ENCODE assay signal across 8 cellular contexts in genomic region chr4:163167333-163167626, GRCh38. TPM values are rescaled to one million over a fixed set of nuclear protein-coding genes. Genes with fewer than 3 reads are reported as not detected.
A peak's percentile ranks its signal among the peaks of the same experiment; 100 is the strongest.
DNase-seq lines count a peak whose midpoint lies in the region; ATAC-seq and TF ChIP-seq lines count a peak whose summit lies in the region.

No MANE protein-coding gene starts in this region.

- CTCF ChIA-PET in HEK293 (lab: Yijun Ruan, JAX) = no interaction called here
- CTCF ChIA-PET in activated CD8-positive, alpha-beta T cell treated with anti-CD3 and anti-CD28 coated beads for 36 hours (lab: Charles Lee) = no interaction called here

- ATAC-seq in activated CD8-positive, alpha-beta T cell treated with anti-CD3 and anti-CD28 coated beads for 36 hours = no peak
- no peak for ATAC-seq in GM21447 (IDR thresholded peaks at IDR 0.05; ENCODE audit: unreplicated experiment)

- WGBS in hepatocyte (ENCODE audit: low lambda C conversion rate, missing lambda C conversion rate) = 77% methylated on average over 5 of the region's 5 CpGs
- 75% methylated on average over 5 of the region's 5 CpGs for WGBS in smooth muscle cell (ENCODE audit: low lambda C conversion rate)

- peak overlapping the region; percentile 98 for H2AFZ ChIP-seq in hepatocyte
- peak overlapping the region; percentile 83 for H2AFZ ChIP-seq in smooth muscle cell (ENCODE audit: low read depth)

- no peaks in the 10 kb centered on the region for H3K27me3 Mint-ChIP-seq in activated CD8-positive, alpha-beta T cell treated with anti-CD3 and anti-CD28 coated beads for 36 hours

- peaks cover 30% of the 10 kb centered on the region for H3K36me3 Mint-ChIP-seq in activated CD8-positive, alpha-beta T cell treated with anti-CD3 and anti-CD28 coated beads for 36 hours (ENCODE audit: low read depth)

- H3K79me2 ChIP-seq in hepatocyte (peaks cover 40% of the 10 kb centered on the region), smooth muscle cell (ENCODE audit: low read depth) (peaks cover 36% of the 10 kb centered on the region)

- no peak for DNase-seq in activated CD8-positive, alpha-beta T cell treated with anti-CD3 and anti-CD28 coated beads for 36 hours
- DNase-seq in hepatocyte (ENCODE audit: low spot score) (peak; percentile 20), smooth muscle cell (lab: John Stamatoyannopoulos, UW; ENCODE audit: unreplicated experiment) (no peak), NCI-H2227 treated with DMSO at 0.1 percent for 48 hours (lab: John Stamatoyannopoulos, UW) (no peak), mucosa of gallbladder (ENCODE audit: low spot score) (no peak), NOMO-1 treated with dmso at 0.1 percent for 144 hours (lab: John Stamatoyannopoulos, UW; ENCODE audit: unreplicated experiment) (no peak)

- no peak overlapping the region for H3K27ac ChIP-seq in HEK293 (ENCODE audit: extremely low read depth, low read depth, low read length)
- H3K27ac ChIP-seq in hepatocyte = peak overlapping the region; percentile 96
- H3K27ac ChIP-seq in smooth muscle cell (ENCODE audit: low read depth) = peak overlapping the region; percentile 97

- H3K4me3 ChIP-seq in HEK293 (ENCODE audit: low read depth, low read length) = peak overlapping the region; percentile 82
- H3K4me3 ChIP-seq in hepatocyte = peak overlapping the region; percentile 69
- peak overlapping the region; percentile 90 for H3K4me3 ChIP-seq in smooth muscle cell

- no peaks in the 10 kb centered on the region for H3K9me3 Mint-ChIP-seq in activated CD8-positive, alpha-beta T cell treated with anti-CD3 and anti-CD28 coated beads for 36 hours

- H3K4me2 ChIP-seq in hepatocyte = peak overlapping the region; percentile 83
- peak overlapping the region; percentile 96 for H3K4me2 ChIP-seq in smooth muscle cell

- peak overlapping the region; percentile 81 for H3K4me3 Mint-ChIP-seq in activated CD8-positive, alpha-beta T cell treated with anti-CD3 and anti-CD28 coated beads for 36 hours

- intact Hi-C loops in activated CD8-positive, alpha-beta T cell treated with anti-CD3 and anti-CD28 coated beads for 36 hours (cut with micrococcal nuclease) = loop anchor here (5.0 kb wide), 1 partner anchor 330 kb away; no protein-coding TSS in a partner anchor

- POLR2A ChIA-PET in HEK293 (lab: Yijun Ruan, JAX) = no interaction called here
- POLR2A ChIA-PET in activated CD8-positive, alpha-beta T cell treated with anti-CD3 and anti-CD28 coated beads for 36 hours (lab: Charles Lee) = no interaction called here

- TF ChIP-seq CTCF in HEK293 (tag by site-specific recombination; IDR thresholded peaks at IDR 0.05) (no peak), hepatocyte (IDR thresholded peaks at IDR 0.05; ENCODE audit: poor library complexity) (no peak), smooth muscle cell (IDR thresholded peaks at IDR 0.05; ENCODE audit: borderline replicate concordance, insufficient read depth, poor library complexity, severe bottlenecking) (no peak)
- TF ChIP-seq CTCF in activated CD8-positive, alpha-beta T cell treated with anti-CD3 and anti-CD28 coated beads for 36 hours (IDR thresholded peaks at IDR 0.05) = no peak

- no peaks in the 10 kb centered on the region for H3K9me2 ChIP-seq in hepatocyte (replicated peaks; ENCODE audit: insufficient read depth)

- H3K36me3 ChIP-seq in HEK293 (ENCODE audit: control insufficient read depth in 2 of 2, insufficient read depth in 1 of 2, low read length in 2 of 2) (peaks cover 0 to 19% of the 10 kb centered on the region in 2 experiments; a peak in 2 of 3 replicates), hepatocyte (replicated peaks; ENCODE audit: insufficient read depth, low read depth) (no peaks in the 10 kb centered on the region), smooth muscle cell (ENCODE audit: low read depth) (no peaks in the 10 kb centered on the region)

- no peaks in the 10 kb centered on the region for H3K9me3 ChIP-seq in HEK293 (ENCODE audit: control insufficient read depth, insufficient read depth, low read depth, low read length)
- no peaks in the 10 kb centered on the region for H3K9me3 ChIP-seq in hepatocyte (ENCODE audit: low read depth)
- no peaks in the 10 kb centered on the region for H3K9me3 ChIP-seq in smooth muscle cell (replicated peaks; ENCODE audit: low read depth)

- H3K4me1 ChIP-seq in HEK293 (ENCODE audit: control insufficient read depth, insufficient read depth, low read length) (no peaks in the 10 kb centered on the region), hepatocyte (ENCODE audit: insufficient read depth) (peaks cover 12% of the 10 kb centered on the region), smooth muscle cell (ENCODE audit: low read depth) (peaks cover 22% of the 10 kb centered on the region)

- peak overlapping the region; percentile 94 for H3K27ac Mint-ChIP-seq in activated CD8-positive, alpha-beta T cell treated with anti-CD3 and anti-CD28 coated beads for 36 hours

- H3K27me3 ChIP-seq in hepatocyte = no peaks in the 10 kb centered on the region
- no peaks in the 10 kb centered on the region for H3K27me3 ChIP-seq in smooth muscle cell (ENCODE audit: low read depth)

- peaks cover 32% of the 10 kb centered on the region for H3K4me1 Mint-ChIP-seq in activated CD8-positive, alpha-beta T cell treated with anti-CD3 and anti-CD28 coated beads for 36 hours (ENCODE audit: low read depth)

- H4K20me1 ChIP-seq in hepatocyte (ENCODE audit: insufficient read depth, poor library complexity, severe bottlenecking) (no peaks in the 10 kb centered on the region), smooth muscle cell (ENCODE audit: low read depth) (peaks cover 5% of the 10 kb centered on the region)

- peaks cover 4% of the 10 kb centered on the region for H3F3A ChIP-seq in smooth muscle cell (ENCODE audit: low read depth)

- H3K9ac ChIP-seq in smooth muscle cell (ENCODE audit: low read depth) = peak overlapping the region; percentile 98

TF ChIP-seq in HEK293, 187 proteins besides CTCF, POLR2A, EP300 and RAD21:
- TF ChIP-seq GLIS1 (tag by site-specific recombination; IDR thresholded peaks at IDR 0.05) (no peak), ZNF362 (tag by site-specific recombination; IDR thresholded peaks at IDR 0.05) (no peak)
TF ChIP-seq in HEK293: peak in this region for 0.

RNA-seq across cellular contexts. Expression of gene NAF1, which starts 0.6 kb away (rescaled TPM):
- 10 to 100 TPM; 28.6 to 29.1 TPM for total RNA-seq in activated CD8-positive, alpha-beta T cell treated with anti-CD3 and anti-CD28 coated beads for 36 hours
- total RNA-seq in hepatocyte (17.0 and 19.1 TPM in 2 replicates), smooth muscle cell (13.9 and 21.9 TPM in 2 replicates), mucosa of gallbladder (17.3 TPM)
- polyA plus RNA-seq in hepatocyte (6.7 TPM in 2 replicates), smooth muscle cell (8.3 and 9.4 TPM in 2 replicates)
